ENCODE assay signal across 8 cellular contexts in genomic region chr6:137866200-137866913, GRCh38. TPM values are rescaled to one million over a fixed set of nuclear protein-coding genes. Genes with fewer than 3 reads are reported as not detected.
DNase-seq lines count a peak whose midpoint lies in the region; ATAC-seq and TF ChIP-seq lines count a peak whose summit lies in the region.

No MANE protein-coding gene starts in this region.

- H3K27ac ChIP-seq in breast epithelium: peak overlapping the region; percentile 91 to 92

- peak overlapping the region; percentile 90 for H3K4me3 Mint-ChIP-seq in activated T-cell treated with anti-CD3 and anti-CD28 coated beads, Interleukin-2, amount 50 U/mL, for 24 hours

- H3K4me3 ChIP-seq in breast epithelium: peak overlapping the region; percentile 54 to 86 (median 85)

- H3K27me3 ChIP-seq in breast epithelium: no peaks in the 10 kb centered on the region

- H3K27me3 Mint-ChIP-seq in activated T-cell treated with anti-CD3 and anti-CD28 coated beads, Interleukin-2, amount 50 U/mL, for 24 hours: no peaks in the 10 kb centered on the region

- peak overlapping the region; percentile 99 for H3K27ac Mint-ChIP-seq in activated T-cell treated with anti-CD3 and anti-CD28 coated beads, Interleukin-2, amount 50 U/mL, for 24 hours

- no peaks in the 10 kb centered on the region for H3K9me3 Mint-ChIP-seq in activated T-cell treated with anti-CD3 and anti-CD28 coated beads, Interleukin-2, amount 50 U/mL, for 24 hours

- no peak for TF ChIP-seq CTCF in breast epithelium (IDR thresholded peaks at IDR 0.05)

- peak; percentile 25 for ATAC-seq in HG02678 (IDR thresholded peaks at IDR 0.05; ENCODE audit: unreplicated experiment)
- ATAC-seq in stimulated activated naive CD8-positive, alpha-beta T cell treated with anti-CD3 and anti-CD28 coated beads, Interleukin-15, Interleukin-2, amounts not matched to agents 100 U/mL and 50 U/mL, for 24 hours: peak; percentile 6

- no peaks in the 10 kb centered on the region for H3K36me3 ChIP-seq in breast epithelium

- no peak for TF ChIP-seq POLR2A in breast epithelium (IDR thresholded peaks at IDR 0.05)

- peaks cover 43% of the 10 kb centered on the region for H3K4me1 Mint-ChIP-seq in activated T-cell treated with anti-CD3 and anti-CD28 coated beads, Interleukin-2, amount 50 U/mL, for 24 hours (ENCODE audit: low read depth)

- no peaks in the 10 kb centered on the region for H3K9me3 ChIP-seq in breast epithelium

- H3K36me3 Mint-ChIP-seq in activated T-cell treated with anti-CD3 and anti-CD28 coated beads, Interleukin-2, amount 50 U/mL, for 24 hours (ENCODE audit: low read depth): peaks cover 49% of the 10 kb centered on the region

- no peaks in the 10 kb centered on the region for H3K4me1 ChIP-seq in breast epithelium

- DNase-seq in activated T-cell treated with anti-CD3 and anti-CD28 coated beads, Interleukin-2, amount 50 U/mL, for 24 hours: no peak
- DNase-seq in activated T-cell treated with anti-CD3 and anti-CD28 coated beads, Interleukin-2, amount 50 U/mL, for 48 hours: no peak
- DNase-seq in NCI-H69 (lab: John Stamatoyannopoulos, UW) (peak; percentile 61), breast epithelium (ENCODE audit: low spot score in 2 of 2) (peak in 1 of 2 donors; percentile 63), kidney glomerular epithelial cell (lab: John Stamatoyannopoulos, UW) (peak; percentile 18), DMS153 treated with DMSO at 0.1 percent for 48 hours (lab: John Stamatoyannopoulos, UW; ENCODE audit: unreplicated experiment) (no peak)
- DNase-seq in stimulated activated naive CD8-positive, alpha-beta T cell treated with anti-CD3 and anti-CD28 coated beads, Interleukin-15, Interleukin-2, amounts not matched to agents 100 U/mL and 50 U/mL, for 24 hours: peak; percentile 85

- intact Hi-C loops in breast epithelium (cut with DNase I; ENCODE audit: low total_unique reads): no loop called here

RNA-seq across cellular contexts. Expression of gene TNFAIP3, which starts 0.7 kb away (rescaled TPM):
- total RNA-seq in breast epithelium: 10 to 100 TPM; 21.3 to 50.5 (median 25.9) TPM

Comparison
In these comparisons a context has a peak if more than half of its experiments do, and no peak if none do; other contexts are left out.
1. DNase-seq: peak in NCI-H69 (single experiment), kidney glomerular epithelial cell (single experiment) and stimulated activated naive CD8-positive, alpha-beta T cell treated with anti-CD3 and anti-CD28 coated beads, Interleukin-15, Interleukin-2, amounts not matched to agents 100 U/mL and 50 U/mL, for 24 hours (single experiment); none in activated T-cell treated with anti-CD3 and anti-CD28 coated beads, Interleukin-2, amount 50 U/mL, for 24 hours (single experiment), activated T-cell treated with anti-CD3 and anti-CD28 coated beads, Interleukin-2, amount 50 U/mL, for 48 hours (0 of 2) and DMS153 treated with DMSO at 0.1 percent for 48 hours (single experiment).